ENCODE assay signal across 1 cellular context in the genomic region with DNA sequence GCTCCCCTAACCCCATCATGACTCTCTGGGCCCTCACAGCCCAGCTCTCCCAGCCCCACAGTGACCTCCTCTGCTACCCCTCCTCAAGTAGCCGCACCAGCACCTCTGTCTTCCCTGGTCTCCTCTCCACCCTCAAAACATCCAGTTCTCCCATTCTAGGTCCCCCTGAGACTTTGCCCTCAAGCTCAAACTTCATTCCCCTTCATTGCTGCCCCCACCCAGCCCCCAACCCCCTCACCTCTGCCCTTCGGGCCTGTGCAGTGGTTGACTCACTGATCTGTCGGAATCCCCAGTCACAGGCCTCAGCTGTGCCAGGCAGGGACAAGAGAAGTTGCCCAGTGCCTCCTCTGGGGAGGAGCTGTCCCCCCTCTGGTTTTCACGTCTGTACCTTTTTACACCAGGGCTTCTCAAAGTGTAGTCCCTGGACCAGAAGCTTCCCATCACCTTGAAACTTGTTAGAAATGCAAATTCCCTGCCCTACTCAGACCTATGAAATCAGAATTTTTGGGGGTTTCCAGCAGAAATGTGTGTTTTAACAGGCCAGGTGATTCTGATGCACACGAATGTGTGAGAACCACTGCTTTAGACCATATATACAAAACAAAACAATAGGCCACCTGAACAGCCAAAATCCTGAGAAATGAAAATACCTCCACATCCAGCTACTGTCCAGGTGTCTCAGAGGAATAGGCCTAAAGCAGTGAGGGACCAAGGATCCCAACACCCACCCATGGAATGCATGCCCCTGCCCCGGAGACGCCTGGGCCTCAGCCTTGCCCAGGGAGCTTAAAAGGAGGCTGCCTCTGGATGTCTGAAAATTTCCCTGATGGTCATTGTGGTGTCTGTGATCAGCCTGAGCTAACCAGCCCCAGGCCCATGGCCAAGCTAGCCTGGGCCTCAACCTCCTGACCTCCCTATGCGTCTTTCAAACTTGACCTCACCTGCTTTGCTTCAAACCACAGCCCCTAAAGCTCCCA.
TF ChIP-seq lines count a peak whose summit lies in the region.

No MANE protein-coding gene starts in this region.

TF ChIP-seq in HepG2, 621 proteins besides CTCF, POLR2A, EP300 and RAD21 (continued from another document):
- TF ChIP-seq, protein P1, sequence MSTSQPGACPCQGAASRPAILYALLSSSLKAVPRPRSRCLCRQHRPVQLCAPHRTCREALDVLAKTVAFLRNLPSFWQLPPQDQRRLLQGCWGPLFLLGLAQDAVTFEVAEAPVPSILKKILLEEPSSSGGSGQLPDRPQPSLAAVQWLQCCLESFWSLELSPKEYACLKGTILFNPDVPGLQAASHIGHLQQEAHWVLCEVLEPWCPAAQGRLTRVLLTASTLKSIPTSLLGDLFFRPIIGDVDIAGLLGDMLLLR (CRISPR knock-in tag; IDR thresholded peaks at IDR 0.05): no peak
- no peak for TF ChIP-seq ADNP (CRISPR knock-in tag; IDR thresholded peaks at IDR 0.05)
- TF ChIP-seq NCOR1 (IDR thresholded peaks at IDR 0.05; ENCODE audit: borderline replicate concordance, low read length): 0 out of 2 replicates have a peak, but pooled peaks have one; percentile 19
- TF ChIP-seq, protein P2, sequence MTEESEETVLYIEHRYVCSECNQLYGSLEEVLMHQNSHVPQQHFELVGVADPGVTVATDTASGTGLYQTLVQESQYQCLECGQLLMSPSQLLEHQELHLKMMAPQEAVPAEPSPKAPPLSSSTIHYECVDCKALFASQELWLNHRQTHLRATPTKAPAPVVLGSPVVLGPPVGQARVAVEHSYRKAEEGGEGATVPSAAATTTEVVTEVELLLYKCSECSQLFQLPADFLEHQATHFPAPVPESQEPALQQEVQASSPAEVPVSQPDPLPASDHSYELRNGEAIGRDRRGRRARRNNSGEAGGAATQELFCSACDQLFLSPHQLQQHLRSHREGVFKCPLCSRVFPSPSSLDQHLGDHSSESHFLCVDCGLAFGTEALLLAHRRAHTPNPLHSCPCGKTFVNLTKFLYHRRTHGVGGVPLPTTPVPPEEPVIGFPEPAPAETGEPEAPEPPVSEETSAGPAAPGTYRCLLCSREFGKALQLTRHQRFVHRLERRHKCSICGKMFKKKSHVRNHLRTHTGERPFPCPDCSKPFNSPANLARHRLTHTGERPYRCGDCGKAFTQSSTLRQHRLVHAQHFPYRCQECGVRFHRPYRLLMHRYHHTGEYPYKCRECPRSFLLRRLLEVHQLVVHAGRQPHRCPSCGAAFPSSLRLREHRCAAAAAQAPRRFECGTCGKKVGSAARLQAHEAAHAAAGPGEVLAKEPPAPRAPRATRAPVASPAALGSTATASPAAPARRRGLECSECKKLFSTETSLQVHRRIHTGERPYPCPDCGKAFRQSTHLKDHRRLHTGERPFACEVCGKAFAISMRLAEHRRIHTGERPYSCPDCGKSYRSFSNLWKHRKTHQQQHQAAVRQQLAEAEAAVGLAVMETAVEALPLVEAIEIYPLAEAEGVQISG (CRISPR knock-in tag; IDR thresholded peaks at IDR 0.05): no peak
- TF ChIP-seq, protein P3, sequence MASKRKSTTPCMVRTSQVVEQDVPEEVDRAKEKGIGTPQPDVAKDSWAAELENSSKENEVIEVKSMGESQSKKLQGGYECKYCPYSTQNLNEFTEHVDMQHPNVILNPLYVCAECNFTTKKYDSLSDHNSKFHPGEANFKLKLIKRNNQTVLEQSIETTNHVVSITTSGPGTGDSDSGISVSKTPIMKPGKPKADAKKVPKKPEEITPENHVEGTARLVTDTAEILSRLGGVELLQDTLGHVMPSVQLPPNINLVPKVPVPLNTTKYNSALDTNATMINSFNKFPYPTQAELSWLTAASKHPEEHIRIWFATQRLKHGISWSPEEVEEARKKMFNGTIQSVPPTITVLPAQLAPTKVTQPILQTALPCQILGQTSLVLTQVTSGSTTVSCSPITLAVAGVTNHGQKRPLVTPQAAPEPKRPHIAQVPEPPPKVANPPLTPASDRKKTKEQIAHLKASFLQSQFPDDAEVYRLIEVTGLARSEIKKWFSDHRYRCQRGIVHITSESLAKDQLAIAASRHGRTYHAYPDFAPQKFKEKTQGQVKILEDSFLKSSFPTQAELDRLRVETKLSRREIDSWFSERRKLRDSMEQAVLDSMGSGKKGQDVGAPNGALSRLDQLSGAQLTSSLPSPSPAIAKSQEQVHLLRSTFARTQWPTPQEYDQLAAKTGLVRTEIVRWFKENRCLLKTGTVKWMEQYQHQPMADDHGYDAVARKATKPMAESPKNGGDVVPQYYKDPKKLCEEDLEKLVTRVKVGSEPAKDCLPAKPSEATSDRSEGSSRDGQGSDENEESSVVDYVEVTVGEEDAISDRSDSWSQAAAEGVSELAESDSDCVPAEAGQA (IDR thresholded peaks at IDR 0.05; ENCODE audit: low read depth): no peak
- TF ChIP-seq, protein P3 (CRISPR knock-in tag; IDR thresholded peaks at IDR 0.05; ENCODE audit: borderline replicate concordance): no peak
- TF ChIP-seq MBNL3 (CRISPR knock-in tag; conservative IDR thresholded peaks at IDR 0.05): no peak
- 0 out of 2 replicates have a peak, but pooled peaks have one; percentile 54 for TF ChIP-seq ZC3H13 (CRISPR knock-in tag; IDR thresholded peaks at IDR 0.05)
- no peak for TF ChIP-seq TCF7 (IDR thresholded peaks at IDR 0.05; ENCODE audit: low read depth)
- peak; percentile 40 for TF ChIP-seq HNF4G (IDR thresholded peaks at IDR 0.05; ENCODE audit: borderline replicate concordance, low read depth, low read length)
- TF ChIP-seq HNF4G (CRISPR knock-in tag; IDR thresholded peaks at IDR 0.05; ENCODE audit: borderline replicate concordance, low read depth): no peak
- TF ChIP-seq HOXA9 (CRISPR knock-in tag; IDR thresholded peaks at IDR 0.05; ENCODE audit: borderline replicate concordance): peak; percentile 79; the same call in 1 of the 2 replicates
- TF ChIP-seq ZNF558 (CRISPR knock-in tag; IDR thresholded peaks at IDR 0.05; ENCODE audit: borderline replicate concordance): no peak
- TF ChIP-seq NR2F2 (IDR thresholded peaks at IDR 0.05; ENCODE audit: borderline replicate concordance, low read depth): 0 out of 2 replicates have a peak, but pooled peaks have one; percentile 8
- peak; percentile 37; the same call in 1 of the 2 replicates for TF ChIP-seq SALL1 (CRISPR knock-in tag; IDR thresholded peaks at IDR 0.05)
- no peak for TF ChIP-seq ZMYM2 (CRISPR knock-in tag; IDR thresholded peaks at IDR 0.05)
- no peak for TF ChIP-seq PAWR (CRISPR knock-in tag; IDR thresholded peaks at IDR 0.05; ENCODE audit: borderline replicate concordance)
- TF ChIP-seq HIVEP1 (CRISPR knock-in tag; IDR thresholded peaks at IDR 0.05): peak; percentile 54; the same call in 1 of the 2 replicates
- no peak for TF ChIP-seq ZNF282 (IDR thresholded peaks at IDR 0.05; ENCODE audit: partially characterized antibody)
